16 cellular contexts compared by ENCODE assay signal in the genomic region with DNA sequence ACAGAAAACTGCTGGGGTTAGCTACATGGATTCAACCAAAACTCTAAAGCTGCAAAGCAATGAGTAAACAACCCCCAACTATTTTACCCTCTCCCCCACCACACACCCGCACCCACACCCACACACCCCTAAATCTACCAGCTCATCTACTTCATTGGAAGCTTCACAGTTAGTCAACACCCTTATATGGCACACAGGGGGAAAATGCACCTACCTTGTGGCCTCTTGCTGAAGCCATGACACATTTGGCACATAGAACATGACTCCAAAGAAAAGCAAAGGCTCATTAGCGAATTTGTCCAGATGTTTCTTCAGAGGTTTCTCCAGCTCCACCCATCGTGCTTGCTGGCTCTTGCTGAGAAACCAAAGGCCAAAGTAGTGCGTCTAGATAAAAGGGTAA.
A peak's percentile ranks its signal among the peaks of the same experiment; 100 is the strongest.
DNase-seq lines count a peak whose midpoint lies in the region; FAIRE-seq and TF ChIP-seq lines count a peak whose summit lies in the region.
"Had no signal": no experiment of that assay in that cellular context is flagged by ENCODE, and none has a peak within 500 bp of the region (broad histone marks: within the 10 kb centered on the region; RNA-seq: fewer than 3 reads in every experiment).

No MANE protein-coding gene starts in this region.

- TF ChIP-seq CTCF in H9 (conservative IDR thresholded peaks at IDR 0.05) (no peak), astrocyte (IDR thresholded peaks at IDR 0.05; ENCODE audit: insufficient read depth, low read depth, low read length) (no peak)

- H4K8ac ChIP-seq in H9 (replicated peaks; ENCODE audit: insufficient read length, low read depth, low read length): no peak overlapping the region

- no peaks in the 10 kb centered on the region for H3K27me3 ChIP-seq in H9 (ENCODE audit: insufficient read depth, low read length)
- H3K27me3 ChIP-seq in astrocyte (ENCODE audit: insufficient read depth, low read length): no peaks in the 10 kb centered on the region

- no peaks in the 10 kb centered on the region for H4K20me1 ChIP-seq in H9 (ENCODE audit: control insufficient read depth, insufficient read depth, insufficient read length)
- H4K20me1 ChIP-seq in astrocyte (ENCODE audit: insufficient read depth, low read length): no peaks in the 10 kb centered on the region

- H2AK5ac ChIP-seq in H9 (ENCODE audit: insufficient read length, low read length): peak overlapping the region; percentile 42

- no peaks in the 10 kb centered on the region for H3K79me1 ChIP-seq in H9 (ENCODE audit: insufficient read depth, low read depth, low read length, poor library complexity, severe bottlenecking)

- no peak overlapping the region for H4K91ac ChIP-seq in H9 (ENCODE audit: insufficient read length, low read depth, low read length)

- H3K4me1 Mint-ChIP-seq in activated CD4-positive, alpha-beta memory T cell treated with anti-CD3 and anti-CD28 coated beads for 36 hours (ENCODE audit: low read depth): peaks cover 14% of the 10 kb centered on the region
- H3K4me1 Mint-ChIP-seq in activated CD4-positive, alpha-beta memory T cell treated with anti-CD3 and anti-CD28 coated beads, Interleukin-2, amount 10 ng/mL, durations not matched to agents 7 days and 5 days: peaks cover 5% of the 10 kb centered on the region
- H3K4me1 Mint-ChIP-seq in H9 (peaks cover 56 to 73% of the 10 kb centered on the region in 2 experiments), astrocyte (ENCODE audit: low read depth, unreplicated experiment) (peaks cover 77% of the 10 kb centered on the region), immature natural killer cell (peaks cover 0 to 10% of the 10 kb centered on the region in 2 donors)

- no peak overlapping the region for H3T11ph ChIP-seq in H9 (ENCODE audit: low read length)

- H3K4me3 Mint-ChIP-seq in activated CD4-positive, alpha-beta memory T cell treated with anti-CD3 and anti-CD28 coated beads for 36 hours: no peak overlapping the region
- H3K4me3 Mint-ChIP-seq in activated CD4-positive, alpha-beta memory T cell treated with anti-CD3 and anti-CD28 coated beads, Interleukin-2, amount 10 ng/mL, durations not matched to agents 7 days and 5 days: no peak overlapping the region
- H3K4me3 Mint-ChIP-seq in H9 (no peak overlapping the region), astrocyte (ENCODE audit: unreplicated experiment) (no peak overlapping the region), immature natural killer cell (no peak overlapping the region)

- H3K9me3 ChIP-seq in H9 (ENCODE audit: control insufficient read depth, low read depth, low read length) (no peaks in the 10 kb centered on the region), astrocyte (ENCODE audit: insufficient read depth, low read depth, low read length) (no peaks in the 10 kb centered on the region)
- H3K9me3 ChIP-seq: mucosa of descending colon, thoracic aorta had no signal

- no peak overlapping the region for H2BK5ac ChIP-seq in H9 (ENCODE audit: insufficient read length, low read length)

- FAIRE-seq in astrocyte (lab: Jason Lieb, UNC): no peak
- FAIRE-seq: GM12892 had no signal

- peaks cover 11% of the 10 kb centered on the region for H3K27me3 Mint-ChIP-seq in activated CD4-positive, alpha-beta memory T cell treated with anti-CD3 and anti-CD28 coated beads for 36 hours
- peaks cover 8% of the 10 kb centered on the region for H3K27me3 Mint-ChIP-seq in activated CD4-positive, alpha-beta memory T cell treated with anti-CD3 and anti-CD28 coated beads, Interleukin-2, amount 10 ng/mL, durations not matched to agents 7 days and 5 days
- H3K27me3 Mint-ChIP-seq in H9 (ENCODE audit: low read depth) (no peaks in the 10 kb centered on the region; the same call in 1 of the 2 replicates), astrocyte (ENCODE audit: low read depth, unreplicated experiment) (no peaks in the 10 kb centered on the region), immature natural killer cell (ENCODE audit: low read depth in 3 of 3) (peaks cover 0 to 16% (median 2%) of the 10 kb centered on the region in 3 donors)

- no peaks in the 10 kb centered on the region for H3K23me2 ChIP-seq in H9 (ENCODE audit: insufficient read length, low read depth, low read length, poor library complexity, severe bottlenecking)

- H2BK15ac ChIP-seq in H9 (ENCODE audit: low read depth, low read length): 0 out of 2 replicates have a peak overlapping the region, but pooled peaks have one; percentile 13

- no peaks in the 10 kb centered on the region for H3K36me3 ChIP-seq in astrocyte (ENCODE audit: insufficient read depth, low read length)
- H3K36me3 ChIP-seq: thoracic aorta had no signal

- H3K18ac ChIP-seq in H9 (ENCODE audit: insufficient read length, low read depth, low read length): no peak overlapping the region

- no peak overlapping the region for H3K56ac ChIP-seq in H9 (ENCODE audit: insufficient read length, low read depth, low read length)

- peak overlapping the region; percentile 9 for H3K27ac Mint-ChIP-seq in activated CD4-positive, alpha-beta memory T cell treated with anti-CD3 and anti-CD28 coated beads for 36 hours
- no peak overlapping the region for H3K27ac Mint-ChIP-seq in activated CD4-positive, alpha-beta memory T cell treated with anti-CD3 and anti-CD28 coated beads, Interleukin-2, amount 10 ng/mL, durations not matched to agents 7 days and 5 days
- H3K27ac Mint-ChIP-seq in H9 (peak overlapping the region in 2 of 3 experiments; percentile 79 to 94; a peak in 4 of 7 replicates), astrocyte (ENCODE audit: unreplicated experiment) (no peak overlapping the region), immature natural killer cell (no peak overlapping the region)

- H3K9me3 Mint-ChIP-seq in activated CD4-positive, alpha-beta memory T cell treated with anti-CD3 and anti-CD28 coated beads for 36 hours: no peaks in the 10 kb centered on the region
- no peaks in the 10 kb centered on the region for H3K9me3 Mint-ChIP-seq in activated CD4-positive, alpha-beta memory T cell treated with anti-CD3 and anti-CD28 coated beads, Interleukin-2, amount 10 ng/mL, durations not matched to agents 7 days and 5 days
- H3K9me3 Mint-ChIP-seq in H9: peaks cover 0 to 3% of the 10 kb centered on the region in 2 experiments; a peak in 2 of 5 replicates
- H3K9me3 Mint-ChIP-seq in astrocyte (ENCODE audit: unreplicated experiment): no peaks in the 10 kb centered on the region
- no peaks in the 10 kb centered on the region for H3K9me3 Mint-ChIP-seq in immature natural killer cell

- H3K14ac ChIP-seq in H9 (ENCODE audit: insufficient read depth, low read length): no peak overlapping the region

- H3K4me3 ChIP-seq in astrocyte (ENCODE audit: insufficient read depth, low read depth, low read length): no peak overlapping the region
- H3K4me3 ChIP-seq: mucosa of descending colon, thoracic aorta had no signal

- H3K4me2 ChIP-seq in H9 (ENCODE audit: insufficient read depth, insufficient read length, low read length): no peak overlapping the region
- peak overlapping the region; percentile 37 for H3K4me2 ChIP-seq in astrocyte (ENCODE audit: low read length)

- CTCF ChIA-PET in activated CD4-positive, alpha-beta memory T cell treated with anti-CD3 and anti-CD28 coated beads for 36 hours (lab: Charles Lee): interaction anchor here (1.1 to 4.0 kb wide), 2 partner anchors 12 to 119 kb away, joined by 6 to 20 read pairs; no protein-coding TSS in a partner anchor
- CTCF ChIA-PET in activated CD4-positive, alpha-beta memory T cell treated with anti-CD3 and anti-CD28 coated beads, Interleukin-2, amount 10 ng/mL, durations not matched to agents 7 days and 5 days (lab: Charles Lee): no interaction called here

- POLR2A ChIA-PET in activated CD4-positive, alpha-beta memory T cell treated with anti-CD3 and anti-CD28 coated beads for 36 hours (lab: Charles Lee): interaction anchor here (2.7 kb wide), 1 partner anchor 12 kb away, joined by 8 read pairs; no protein-coding TSS in a partner anchor
- POLR2A ChIA-PET in activated CD4-positive, alpha-beta memory T cell treated with anti-CD3 and anti-CD28 coated beads, Interleukin-2, amount 10 ng/mL, durations not matched to agents 7 days and 5 days (lab: Charles Lee): interaction anchor here (1.0 kb wide), 1 partner anchor 12 kb away, joined by 3 read pairs; no protein-coding TSS in a partner anchor

- H3K9ac ChIP-seq in H9 (ENCODE audit: extremely low read depth, insufficient read length, low read length): no peak overlapping the region
- H3K9ac ChIP-seq in astrocyte (ENCODE audit: low read length): no peak overlapping the region

- H2BK12ac ChIP-seq in H9 (ENCODE audit: insufficient read length, low read depth, low read length): no peak overlapping the region

- H3K79me2 ChIP-seq in H9 (ENCODE audit: insufficient read depth, low read length) (peaks cover 2% of the 10 kb centered on the region; the same call in 1 of the 2 replicates), astrocyte (ENCODE audit: insufficient read depth, low read length) (peaks cover 77% of the 10 kb centered on the region)

- H3K4ac ChIP-seq in H9 (ENCODE audit: low read depth, low read length): no peak overlapping the region

- H4K5ac ChIP-seq in H9 (ENCODE audit: insufficient read length, low read depth, low read length): no peak overlapping the region

- intact Hi-C loops in activated CD4-positive, alpha-beta memory T cell treated with anti-CD3 and anti-CD28 coated beads for 36 hours (cut with micrococcal nuclease): loop anchor here (1.0 kb wide), 1 partner anchor 12 kb away; no protein-coding TSS in a partner anchor

- no peak overlapping the region for H2BK120ac ChIP-seq in H9 (ENCODE audit: low read depth, low read length, poor library complexity, severe bottlenecking)

- H3K36me3 Mint-ChIP-seq in activated CD4-positive, alpha-beta memory T cell treated with anti-CD3 and anti-CD28 coated beads for 36 hours: no peaks in the 10 kb centered on the region
- peaks cover 2% of the 10 kb centered on the region for H3K36me3 Mint-ChIP-seq in activated CD4-positive, alpha-beta memory T cell treated with anti-CD3 and anti-CD28 coated beads, Interleukin-2, amount 10 ng/mL, durations not matched to agents 7 days and 5 days (ENCODE audit: low read depth)
- H3K36me3 Mint-ChIP-seq in H9 (ENCODE audit: insufficient read depth in 1 of 3, low read depth in 3 of 3): peaks cover 3 to 18% (median 5%) of the 10 kb centered on the region in 3 experiments; a peak in 6 of 7 replicates
- H3K36me3 Mint-ChIP-seq in astrocyte (ENCODE audit: low read depth, unreplicated experiment): peaks cover 12% of the 10 kb centered on the region
- H3K36me3 Mint-ChIP-seq in immature natural killer cell: no peaks in the 10 kb centered on the region

- H3K27ac ChIP-seq in H9 (ENCODE audit: insufficient read length, low read depth, low read length) (no peak overlapping the region), astrocyte (ENCODE audit: low read depth, low read length) (no peak overlapping the region)
- H3K27ac ChIP-seq: thoracic aorta had no signal

- H3K23ac ChIP-seq in H9 (ENCODE audit: insufficient read length, low read depth, low read length): no peak overlapping the region

- DNase-seq in activated CD4-positive, alpha-beta memory T cell treated with anti-CD3 and anti-CD28 coated beads for 36 hours: peak; percentile 67
- DNase-seq in activated CD4-positive, alpha-beta memory T cell treated with anti-CD3 and anti-CD28 coated beads, Interleukin-2, amount 10 ng/mL, durations not matched to agents 7 days and 5 days: no peak
- DNase-seq in H9 (no peak), astrocyte (ENCODE audit: low read depth) (peak; percentile 72), Ammon's horn (ENCODE audit: low spot score) (no peak), NCI-H2107 (lab: John Stamatoyannopoulos, UW) (no peak), immature natural killer cell (no peak)
- peak; percentile 23 to 29 for DNase-seq in stimulated activated CD4-positive, alpha-beta T cell treated with anti-CD3 and anti-CD28 coated beads, Interleukin-4, amount 100 ng/mL, for 48 hours (ENCODE audit: low read depth in 2 of 2)
- DNase-seq: ACHN; activated CD4-positive, alpha-beta T cell treated with anti-CD3 and anti-CD28 coated beads, Interleukin-2, amount 50 U/mL, for 4 hours; mucosa of descending colon; NCI-H1105 treated with DMSO at 0.1 percent for 48 hours; NK-92 treated with Interleukin-12 subunit alpha and Interleukin-12 subunit beta, amount 100 ng/mL, for 24 hours; Right ventricle myocardium superior had no signal

- H2BK20ac ChIP-seq in H9 (ENCODE audit: low read depth, low read length, poor library complexity, severe bottlenecking): no peak overlapping the region

- H2AFZ ChIP-seq in H9 (ENCODE audit: low read length) (no peak overlapping the region), astrocyte (ENCODE audit: low read depth, low read length) (no peak overlapping the region)

- H3K4me1 ChIP-seq in H9 (ENCODE audit: insufficient read depth, low read length): peaks cover 24% of the 10 kb centered on the region; the same call in 1 of the 2 replicates
- H3K4me1 ChIP-seq in astrocyte (ENCODE audit: insufficient read depth, low read length): peaks cover 69% of the 10 kb centered on the region

- WGBS in H9 (ENCODE audit: extremely low coverage, insufficient read length, low lambda C conversion rate): 100% methylated on average over 1 of the region's 4 CpGs

Comparison
In these comparisons a context has a peak if more than half of its experiments do, and no peak if none do; other contexts are left out.
1. DNase-seq: peak in activated CD4-positive, alpha-beta memory T cell treated with anti-CD3 and anti-CD28 coated beads for 36 hours (single experiment), astrocyte (single experiment) and stimulated activated CD4-positive, alpha-beta T cell treated with anti-CD3 and anti-CD28 coated beads, Interleukin-4, amount 100 ng/mL, for 48 hours (2 of 2); none in activated CD4-positive, alpha-beta memory T cell treated with anti-CD3 and anti-CD28 coated beads, Interleukin-2, amount 10 ng/mL, durations not matched to agents 7 days and 5 days (single experiment), H9 (single experiment), Ammon's horn (single experiment), NCI-H2107 (single experiment) and immature natural killer cell (0 of 3).
2. H3K27ac Mint-ChIP-seq: peak in activated CD4-positive, alpha-beta memory T cell treated with anti-CD3 and anti-CD28 coated beads for 36 hours (single experiment) and H9 (2 of 3); none in activated CD4-positive, alpha-beta memory T cell treated with anti-CD3 and anti-CD28 coated beads, Interleukin-2, amount 10 ng/mL, durations not matched to agents 7 days and 5 days (single experiment), astrocyte (single experiment) and immature natural killer cell (0 of 6).